Comparison of ENCODE assay signal across 23 cellular contexts in genomic region chr5:158797498-158797845, GRCh38.
DNase-seq lines count a peak whose midpoint lies in the region; ATAC-seq and TF ChIP-seq lines count a peak whose summit lies in the region.
"Had no signal": no experiment of that assay in that cellular context is flagged by ENCODE, and none has a peak within 500 bp of the region (broad histone marks: within the 10 kb centered on the region; RNA-seq: fewer than 3 reads in every experiment).

No MANE protein-coding gene starts in this region.

- H3K23ac ChIP-seq in trophoblast cell (ENCODE audit: low read length), result no peak overlapping the region

- no peak overlapping the region for H3K4ac ChIP-seq in trophoblast cell (ENCODE audit: low read depth, low read length)

- no peak overlapping the region for H3K9ac ChIP-seq in trophoblast cell (ENCODE audit: low read length)

- H3K18ac ChIP-seq in trophoblast cell (ENCODE audit: low read length), result no peak overlapping the region

- no peak overlapping the region for H2AK5ac ChIP-seq in trophoblast cell (ENCODE audit: low read length)

- H2BK5ac ChIP-seq in trophoblast cell (ENCODE audit: low read depth, low read length, poor library complexity), result no peak overlapping the region

- H4K12ac ChIP-seq in trophoblast cell (ENCODE audit: low read depth, low read length), result no peak overlapping the region

- H3K27ac ChIP-seq in right atrium auricular region (no peak overlapping the region), psoas muscle (no peak overlapping the region), vagina (peak overlapping the region; percentile 3), trophoblast cell (ENCODE audit: low read depth, low read length) (no peak overlapping the region)
- H3K27ac ChIP-seq: SJSA1 had no signal

- TF ChIP-seq POLR2A in vagina (IDR thresholded peaks at IDR 0.05), result no peak

- H3K4me1 ChIP-seq in right atrium auricular region, result peaks cover 0 to 39% of the 10 kb centered on the region in 2 donors
- H3K4me1 ChIP-seq in psoas muscle, result no peaks in the 10 kb centered on the region
- H3K4me1 ChIP-seq in vagina, result peaks cover 36% of the 10 kb centered on the region
- no peaks in the 10 kb centered on the region for H3K4me1 ChIP-seq in trophoblast cell (ENCODE audit: control insufficient read depth in 1 of 2, insufficient read depth in 2 of 2, low read length in 2 of 2)
- H3K4me1 ChIP-seq: SJSA1 had no signal

- no peak overlapping the region for H3K4me3 ChIP-seq in right atrium auricular region
- H3K4me3 ChIP-seq in psoas muscle, result no peak overlapping the region
- no peak overlapping the region for H3K4me3 ChIP-seq in vagina
- no peak overlapping the region for H3K4me3 ChIP-seq in trophoblast cell (ENCODE audit: low read depth, low read length)
- H3K4me3 ChIP-seq: SJSA1 had no signal

- 33 to 66% (median 41%) methylated on average over 3 of the region's 3 CpGs for WGBS in psoas muscle, 3 donors
- no CpG with 5 or more reads among the region's 3 CpGs for WGBS in trophoblast cell (ENCODE audit: extremely low coverage, insufficient coverage, insufficient read length)

- ATAC-seq in Right ventricle myocardium superior (ENCODE audit: poor library complexity) (peak; percentile 50), psoas muscle (peak in 1 of 4 donors; percentile 30)
- ATAC-seq: CD8-positive, alpha-beta T cell; HCT116; Panc1 had no signal

- H3K27me3 ChIP-seq in right atrium auricular region (no peaks in the 10 kb centered on the region), psoas muscle (ENCODE audit: insufficient read depth in 3 of 3, low read length in 2 of 3) (no peaks in the 10 kb centered on the region), vagina (no peaks in the 10 kb centered on the region), trophoblast cell (ENCODE audit: insufficient read depth, low read length) (no peaks in the 10 kb centered on the region)

- H3K14ac ChIP-seq in trophoblast cell (ENCODE audit: low read length), result no peak overlapping the region

- H2BK120ac ChIP-seq in trophoblast cell (ENCODE audit: insufficient read depth, low read length, poor library complexity), result no peak overlapping the region

- H4K8ac ChIP-seq in trophoblast cell (ENCODE audit: low read depth, low read length), result no peak overlapping the region

- peak; percentile 66 for DNase-seq in Right ventricle myocardium superior
- DNase-seq in right atrium auricular region (ENCODE audit: low spot score), result no peak
- peak; percentile 10 for DNase-seq in fibroblast of peridontal ligament (ENCODE audit: extremely low read depth)
- DNase-seq in psoas muscle, result peak; percentile 21 to 59
- no peak for DNase-seq in vagina (ENCODE audit: extremely low spot score in 2 of 2)
- no peak for DNase-seq in 8988T
- no peak for DNase-seq in trophoblast cell
- no peak for DNase-seq in GOT3 (lab: John Stamatoyannopoulos, UW)
- DNase-seq: AML-193; C1 segment of cervical spinal cord; Calu3; CD8-positive, alpha-beta T cell; DMS153; NCI-H1105; NCI-H146; NCI-H2029; NCI-H345; NCI-H524; NCI-H774; NK-92 treated with Interleukin-12 subunit alpha and Interleukin-12 subunit beta, amount 100 ng/mL, for 24 hours had no signal

- H2BK12ac ChIP-seq in trophoblast cell (ENCODE audit: low read length), result no peak overlapping the region

- H3K9me3 ChIP-seq in right atrium auricular region (no peaks in the 10 kb centered on the region), psoas muscle (no peaks in the 10 kb centered on the region), vagina (no peaks in the 10 kb centered on the region), trophoblast cell (ENCODE audit: insufficient read depth, low read depth, low read length) (no peaks in the 10 kb centered on the region)
- H3K9me3 ChIP-seq: SJSA1 had no signal

- H3K79me1 ChIP-seq in trophoblast cell (ENCODE audit: low read length), result no peaks in the 10 kb centered on the region

- no peaks in the 10 kb centered on the region for H3K36me3 ChIP-seq in right atrium auricular region
- H3K36me3 ChIP-seq in psoas muscle (ENCODE audit: insufficient read depth in 1 of 2, low read depth in 1 of 2), result no peaks in the 10 kb centered on the region
- no peaks in the 10 kb centered on the region for H3K36me3 ChIP-seq in vagina
- no peaks in the 10 kb centered on the region for H3K36me3 ChIP-seq in trophoblast cell (ENCODE audit: control insufficient read depth in 1 of 2, insufficient read depth in 2 of 2, low read length in 2 of 2)
- H3K36me3 ChIP-seq: SJSA1 had no signal

- no peaks in the 10 kb centered on the region for H3K79me2 ChIP-seq in trophoblast cell (ENCODE audit: control insufficient read depth, insufficient read depth, low read length, poor library complexity)

- no peak overlapping the region for H3K4me2 ChIP-seq in trophoblast cell (ENCODE audit: low read length)

- TF ChIP-seq CTCF in right atrium auricular region (IDR thresholded peaks at IDR 0.05) (no peak), psoas muscle (IDR thresholded peaks at IDR 0.05) (no peak), vagina (IDR thresholded peaks at IDR 0.05) (no peak)

- H2AFZ ChIP-seq in trophoblast cell (ENCODE audit: insufficient read depth, low read length, poor library complexity), result no peak overlapping the region

- intact Hi-C loops in Right ventricle myocardium superior (cut with DNase I), result no loop called here
- intact Hi-C loops in psoas muscle (cut with DNase I), result no loop called here
- intact Hi-C loops in vagina (cut with DNase I), result no loop called here

- H4K91ac ChIP-seq in trophoblast cell (ENCODE audit: low read depth, low read length), result no peak overlapping the region

Comparison
In these comparisons a context has a peak if more than half of its experiments do, and no peak if none do; other contexts are left out.
1. DNase-seq: peak in Right ventricle myocardium superior (single experiment), fibroblast of peridontal ligament (single experiment) and psoas muscle (2 of 2); none in right atrium auricular region (single experiment), vagina (0 of 2), 8988T (single experiment), trophoblast cell (0 of 2) and GOT3 (single experiment).